Comparison of ENCODE assay signal across 12 cellular contexts in genomic region chr20:33576432-33576883, GRCh38.
DNase-seq lines count a peak whose midpoint lies in the region; ATAC-seq and TF ChIP-seq lines count a peak whose summit lies in the region.
"Had no signal": no experiment of that assay in that cellular context is flagged by ENCODE, and none has a peak within 500 bp of the region (broad histone marks: within the 10 kb centered on the region; RNA-seq: fewer than 3 reads in every experiment).

No MANE protein-coding gene starts in this region.

- no peak overlapping the region for H3K4me3 Mint-ChIP-seq in WTC11
- H3K4me3 Mint-ChIP-seq: activated naive CD8-positive, alpha-beta T cell treated with anti-CD3 and anti-CD28 coated beads for 36 hours had no signal

- peaks cover 14% of the 10 kb centered on the region for H3K4me1 Mint-ChIP-seq in WTC11

- H3K36me3 Mint-ChIP-seq in WTC11, result peaks cover 8% of the 10 kb centered on the region

- H3K27me3 Mint-ChIP-seq in WTC11 (ENCODE audit: low read depth), result peaks cover 2% of the 10 kb centered on the region; the same call in 1 of the 2 replicates
- H3K27me3 Mint-ChIP-seq: activated naive CD8-positive, alpha-beta T cell treated with anti-CD3 and anti-CD28 coated beads for 36 hours had no signal

- TF ChIP-seq CTCF in WTC11 (IDR thresholded peaks at IDR 0.05) (no peak), left lung (IDR thresholded peaks at IDR 0.05) (no peak), spleen (IDR thresholded peaks at IDR 0.05 in 8 of 11, conservative IDR thresholded peaks at IDR 0.05 in 3 of 11) (no peak)

- intact Hi-C loops in left lung (cut with DNase I), result no loop called here
- intact Hi-C loops in spleen (cut with DNase I; ENCODE audit: low total_unique reads), result no loop called here

- DNase-seq in DMS 273 (lab: John Stamatoyannopoulos, UW; ENCODE audit: unreplicated experiment) (peak; percentile 93), NCI-H1930 (lab: John Stamatoyannopoulos, UW) (peak; percentile 42 to 55), WTC11 (ENCODE audit: low spot score) (peak; percentile 24), left lung (no peak), spleen (no peak), cerebellar cortex (ENCODE audit: low spot score) (no peak)
- DNase-seq in activated T-cell treated with anti-CD3 and anti-CD28 coated beads, Interleukin-2, amount 50 U/mL, for 1 hour, result no peak
- DNase-seq: activated CD4-positive, CD25-positive, alpha-beta regulatory T cell treated with anti-CD3 and anti-CD28 coated beads, Interleukin-2, amount 50 U/mL, for 72 hours; activated naive CD8-positive, alpha-beta T cell treated with anti-CD3 and anti-CD28 coated beads for 36 hours; NCI-H774; pancreas had no signal

- WGBS in spleen, 5 donors, result 79 to 88% (median 84%) methylated on average over 4 of the region's 4 CpGs

- H3K9me3 Mint-ChIP-seq in WTC11, result peaks cover 8% of the 10 kb centered on the region
- H3K9me3 Mint-ChIP-seq: activated naive CD8-positive, alpha-beta T cell treated with anti-CD3 and anti-CD28 coated beads for 36 hours had no signal

- H3K4me1 ChIP-seq in left lung (peaks cover 0 to 3% of the 10 kb centered on the region in 2 donors), spleen (peaks cover 0 to 25% (median 2%) of the 10 kb centered on the region in 6 donors)

- H3K27ac Mint-ChIP-seq in WTC11, result no peak overlapping the region
- H3K27ac Mint-ChIP-seq: activated naive CD8-positive, alpha-beta T cell treated with anti-CD3 and anti-CD28 coated beads for 36 hours had no signal

- H3K4me3 ChIP-seq in left lung, result no peak overlapping the region
- H3K4me3 ChIP-seq in spleen, result no peak overlapping the region
- H3K4me3 ChIP-seq: pancreas had no signal

- POLR2A ChIA-PET in WTC11 (lab: Charles Lee), result interaction anchor here (0.9 kb wide), 1 partner anchor 90 kb away, joined by 3 read pairs; the partner anchor contains the start of gene ACTL10

- H3K27me3 ChIP-seq in left lung (no peaks in the 10 kb centered on the region), spleen (replicated peaks in 1 of 7) (no peaks in the 10 kb centered on the region)
- H3K27me3 ChIP-seq: pancreas had no signal

- H3K9me3 ChIP-seq in left lung, result no peaks in the 10 kb centered on the region
- no peaks in the 10 kb centered on the region for H3K9me3 ChIP-seq in spleen
- H3K9me3 ChIP-seq: pancreas had no signal

- H3K36me3 ChIP-seq in left lung (no peaks in the 10 kb centered on the region), spleen (peaks cover 0 to 5% (median 0%) of the 10 kb centered on the region in 6 donors)
- H3K36me3 ChIP-seq: pancreas had no signal

- CTCF ChIA-PET in WTC11 (lab: Charles Lee), result interaction anchor here (0.6 to 1.9 kb wide), 11 partner anchors 8 to 133 kb away, joined by 3 to 9 read pairs (median 4); partner anchors contain the start of gene SNTA1

- TF ChIP-seq POLR2A in spleen (IDR thresholded peaks at IDR 0.05), result no peak

- H3K27ac ChIP-seq in left lung (no peak overlapping the region), spleen (no peak overlapping the region)
- H3K27ac ChIP-seq: pancreas had no signal

- ATAC-seq in WTC11 (peak; percentile 69), left lung (peak; percentile 46), HG02798 (IDR thresholded peaks at IDR 0.05; ENCODE audit: poor library complexity, unreplicated experiment) (no peak)

TF ChIP-seq in WTC11, 78 proteins besides CTCF, POLR2A, EP300 and RAD21:
- TF ChIP-seq ESRRA (CRISPR knock-in tag; IDR thresholded peaks at IDR 0.05; ENCODE audit: borderline replicate concordance) (no peak), E2F1 (CRISPR knock-in tag; IDR thresholded peaks at IDR 0.05) (no peak), SOX15 (CRISPR knock-in tag; IDR thresholded peaks at IDR 0.05) (no peak), USF2 (CRISPR knock-in tag; IDR thresholded peaks at IDR 0.05) (no peak), EMX1 (CRISPR knock-in tag; IDR thresholded peaks at IDR 0.05) (no peak), GTF2I (CRISPR knock-in tag; conservative IDR thresholded peaks at IDR 0.05) (no peak)
- TF ChIP-seq, protein P1, sequence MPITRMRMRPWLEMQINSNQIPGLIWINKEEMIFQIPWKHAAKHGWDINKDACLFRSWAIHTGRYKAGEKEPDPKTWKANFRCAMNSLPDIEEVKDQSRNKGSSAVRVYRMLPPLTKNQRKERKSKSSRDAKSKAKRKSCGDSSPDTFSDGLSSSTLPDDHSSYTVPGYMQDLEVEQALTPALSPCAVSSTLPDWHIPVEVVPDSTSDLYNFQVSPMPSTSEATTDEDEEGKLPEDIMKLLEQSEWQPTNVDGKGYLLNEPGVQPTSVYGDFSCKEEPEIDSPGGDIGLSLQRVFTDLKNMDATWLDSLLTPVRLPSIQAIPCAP (CRISPR knock-in tag; IDR thresholded peaks at IDR 0.05), result no peak

Comparison
In these comparisons a context has a peak if more than half of its experiments do, and no peak if none do; other contexts are left out.
1. DNase-seq: peak in DMS 273 (single experiment), NCI-H1930 (2 of 2) and WTC11 (single experiment); none in left lung (0 of 2), spleen (single experiment), cerebellar cortex (single experiment) and activated T-cell treated with anti-CD3 and anti-CD28 coated beads, Interleukin-2, amount 50 U/mL, for 1 hour (single experiment).